1 cellular context compared by ENCODE assay signal in the genomic region with DNA sequence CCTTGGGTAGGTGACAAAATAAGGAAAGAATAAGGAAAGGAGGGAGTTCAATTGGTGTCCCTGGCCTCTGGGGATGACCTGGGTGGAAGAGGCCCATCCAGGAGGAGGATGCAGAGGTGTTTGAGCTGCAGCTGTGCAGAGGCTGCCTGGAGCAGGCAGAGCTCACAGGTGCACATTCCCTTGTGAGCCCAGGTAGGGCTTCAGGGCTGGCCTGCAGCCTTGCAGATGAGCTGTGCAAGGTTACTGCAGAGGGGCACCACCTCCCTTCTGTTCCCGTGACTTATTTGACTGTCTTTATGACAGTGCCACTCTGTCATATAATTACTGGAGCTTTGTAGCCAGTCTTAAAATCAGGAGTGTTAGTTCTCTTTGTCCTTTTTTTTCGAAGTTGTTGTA.
TF ChIP-seq lines count a peak whose summit lies in the region.

No MANE protein-coding gene starts in this region.

TF ChIP-seq in HepG2, 621 proteins besides CTCF, POLR2A, EP300 and RAD21 (continued from another document):
- TF ChIP-seq, protein P1, sequence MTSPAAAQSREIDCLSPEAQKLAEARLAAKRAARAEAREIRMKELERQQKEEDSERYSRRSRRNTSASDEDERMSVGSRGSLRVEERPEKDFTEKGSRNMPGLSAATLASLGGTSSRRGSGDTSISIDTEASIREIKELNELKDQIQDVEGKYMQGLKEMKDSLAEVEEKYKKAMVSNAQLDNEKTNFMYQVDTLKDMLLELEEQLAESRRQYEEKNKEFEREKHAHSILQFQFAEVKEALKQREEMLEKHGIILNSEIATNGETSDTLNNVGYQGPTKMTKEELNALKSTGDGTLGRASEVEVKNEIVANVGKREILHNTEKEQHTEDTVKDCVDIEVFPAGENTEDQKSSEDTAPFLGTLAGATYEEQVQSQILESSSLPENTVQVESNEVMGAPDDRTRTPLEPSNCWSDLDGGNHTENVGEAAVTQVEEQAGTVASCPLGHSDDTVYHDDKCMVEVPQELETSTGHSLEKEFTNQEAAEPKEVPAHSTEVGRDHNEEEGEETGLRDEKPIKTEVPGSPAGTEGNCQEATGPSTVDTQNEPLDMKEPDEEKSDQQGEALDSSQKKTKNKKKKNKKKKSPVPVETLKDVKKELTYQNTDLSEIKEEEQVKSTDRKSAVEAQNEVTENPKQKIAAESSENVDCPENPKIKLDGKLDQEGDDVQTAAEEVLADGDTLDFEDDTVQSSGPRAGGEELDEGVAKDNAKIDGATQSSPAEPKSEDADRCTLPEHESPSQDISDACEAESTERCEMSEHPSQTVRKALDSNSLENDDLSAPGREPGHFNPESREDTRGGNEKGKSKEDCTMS (CRISPR knock-in tag; conservative IDR thresholded peaks at IDR 0.05), result no peak
- TF ChIP-seq ZFP36L1 (CRISPR knock-in tag; IDR thresholded peaks at IDR 0.05) (no peak), FOXK2 (IDR thresholded peaks at IDR 0.05) (no peak)
- TF ChIP-seq, protein P2, sequence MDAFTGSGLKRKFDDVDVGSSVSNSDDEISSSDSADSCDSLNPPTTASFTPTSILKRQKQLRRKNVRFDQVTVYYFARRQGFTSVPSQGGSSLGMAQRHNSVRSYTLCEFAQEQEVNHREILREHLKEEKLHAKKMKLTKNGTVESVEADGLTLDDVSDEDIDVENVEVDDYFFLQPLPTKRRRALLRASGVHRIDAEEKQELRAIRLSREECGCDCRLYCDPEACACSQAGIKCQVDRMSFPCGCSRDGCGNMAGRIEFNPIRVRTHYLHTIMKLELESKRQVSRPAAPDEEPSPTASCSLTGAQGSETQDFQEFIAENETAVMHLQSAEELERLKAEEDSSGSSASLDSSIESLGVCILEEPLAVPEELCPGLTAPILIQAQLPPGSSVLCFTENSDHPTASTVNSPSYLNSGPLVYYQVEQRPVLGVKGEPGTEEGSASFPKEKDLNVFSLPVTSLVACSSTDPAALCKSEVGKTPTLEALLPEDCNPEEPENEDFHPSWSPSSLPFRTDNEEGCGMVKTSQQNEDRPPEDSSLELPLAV (CRISPR knock-in tag; conservative IDR thresholded peaks at IDR 0.05; ENCODE audit: low read depth), result no peak
